In genomic region chrX:55056820-55057690, GRCh38 we compare ENCODE assay signal across 1 cellular context.
TF ChIP-seq lines count a peak whose summit lies in the region.

No MANE protein-coding gene starts in this region.

TF ChIP-seq in GM12878, 131 proteins besides CTCF, POLR2A, EP300 and RAD21:
- TF ChIP-seq GATAD2B (conservative IDR thresholded peaks at IDR 0.05; ENCODE audit: low read depth) (no peak), BCL11A (IDR thresholded peaks at IDR 0.05; ENCODE audit: low read depth, low read length) (no peak), MEF2A (IDR thresholded peaks at IDR 0.05; ENCODE audit: insufficient read depth, low read depth, low read length) (no peak), NR2F1 (conservative IDR thresholded peaks at IDR 0.05) (no peak), ZNF622 (IDR thresholded peaks at IDR 0.05) (no peak)
